Comparison of ENCODE assay signal across 12 cellular contexts in genomic region chr7:143256932-143257331, GRCh38. TPM values are rescaled to one million over a fixed set of nuclear protein-coding genes. Genes with fewer than 3 reads are reported as not detected.
DNase-seq lines count a peak whose midpoint lies in the region; ATAC-seq and TF ChIP-seq lines count a peak whose summit lies in the region.
"Had no signal": no experiment of that assay in that cellular context is flagged by ENCODE, and none has a peak within 500 bp of the region (broad histone marks: within the 10 kb centered on the region; RNA-seq: fewer than 3 reads in every experiment).

No MANE protein-coding gene starts in this region.

- DNase-seq in naive thymus-derived CD4-positive, alpha-beta T cell: no peak
- no peak for DNase-seq in stimulated activated CD8-positive, alpha-beta memory T cell treated with anti-CD3 and anti-CD28 coated beads, Interleukin-4, amount 100 ng/mL, for 48 hours
- DNase-seq in adrenal gland (no peak), mucosa of gallbladder (ENCODE audit: low spot score) (no peak)
- DNase-seq: IMR-90, T-helper 9 cell had no signal

- H3K4me1 ChIP-seq in naive thymus-derived CD4-positive, alpha-beta T cell (ENCODE audit: control insufficient read depth in 2 of 2, insufficient read depth in 2 of 2, low read length in 2 of 2): peaks cover 38 to 59% of the 10 kb centered on the region in 2 donors
- no peaks in the 10 kb centered on the region for H3K4me1 ChIP-seq in adrenal gland (replicated peaks in 1 of 2)

- H3K4me1 Mint-ChIP-seq in naive thymus-derived CD4-positive, alpha-beta T cell: peaks cover 36 to 97% (median 86%) of the 10 kb centered on the region in 7 donors

- no peak overlapping the region for H3K4me3 ChIP-seq in naive thymus-derived CD4-positive, alpha-beta T cell (ENCODE audit: low read length)
- H3K4me3 ChIP-seq in adrenal gland: no peak overlapping the region

- H3K4me3 Mint-ChIP-seq in naive thymus-derived CD4-positive, alpha-beta T cell: peak overlapping the region in 4 of 10 donors; percentile 1 to 54 (median 31)

- peak overlapping the region in 8 of 9 donors; percentile 56 to 99 (median 86) for H3K27ac Mint-ChIP-seq in naive thymus-derived CD4-positive, alpha-beta T cell

- TF ChIP-seq POLR2A in adrenal gland (IDR thresholded peaks at IDR 0.05): no peak

- no peak for TF ChIP-seq CTCF in adrenal gland (IDR thresholded peaks at IDR 0.05)

- H3K27me3 Mint-ChIP-seq in naive thymus-derived CD4-positive, alpha-beta T cell: no peaks in the 10 kb centered on the region

- CTCF ChIA-PET in naive thymus-derived CD4-positive, alpha-beta T cell (lab: Charles Lee): interaction anchor here (0.7 to 9.1 kb wide), 3 partner anchors 16 to 914 kb away, joined by 3 to 72 read pairs (median 6); no protein-coding TSS in a partner anchor

- H3K36me3 Mint-ChIP-seq in naive thymus-derived CD4-positive, alpha-beta T cell: peaks cover 7 to 29% (median 18%) of the 10 kb centered on the region in 5 donors

- H3K27me3 ChIP-seq in naive thymus-derived CD4-positive, alpha-beta T cell (ENCODE audit: control insufficient read depth in 2 of 2, insufficient read depth in 2 of 2, low read length in 2 of 2): no peaks in the 10 kb centered on the region
- no peaks in the 10 kb centered on the region for H3K27me3 ChIP-seq in adrenal gland

- ATAC-seq in GM18873 (IDR thresholded peaks at IDR 0.05; ENCODE audit: low FRiP score, unreplicated experiment): peak; percentile 74
- peak; percentile 82 for ATAC-seq in GM21723 (IDR thresholded peaks at IDR 0.05; ENCODE audit: unreplicated experiment)
- ATAC-seq in HG03354 (IDR thresholded peaks at IDR 0.05; ENCODE audit: poor library complexity, severe bottlenecking, unreplicated experiment): peak; percentile 89
- no peak for ATAC-seq in naive thymus-derived CD4-positive, alpha-beta T cell

- 88 to 93% (median 90%) methylated on average over 4 of the region's 4 CpGs for WGBS in adrenal gland, 4 donors

- H3K36me3 ChIP-seq in naive thymus-derived CD4-positive, alpha-beta T cell (ENCODE audit: control insufficient read depth in 2 of 3, insufficient read depth in 3 of 3, low read length in 3 of 3): no peaks in the 10 kb centered on the region
- no peaks in the 10 kb centered on the region for H3K36me3 ChIP-seq in adrenal gland (replicated peaks in 1 of 2)

- H3K9me3 Mint-ChIP-seq in naive thymus-derived CD4-positive, alpha-beta T cell: peaks cover 3 to 25% (median 11%) of the 10 kb centered on the region in 11 donors

- POLR2A ChIA-PET in naive thymus-derived CD4-positive, alpha-beta T cell (lab: Charles Lee): interaction anchor here (1.1 to 2.7 kb wide), 5 partner anchors 7 to 449 kb away, joined by 3 to 12 read pairs (median 8); no protein-coding TSS in a partner anchor

- H3K27ac ChIP-seq in naive thymus-derived CD4-positive, alpha-beta T cell (ENCODE audit: low read depth, low read length): peak overlapping the region; percentile 20
- H3K27ac ChIP-seq in adrenal gland: no peak overlapping the region

- intact Hi-C loops in naive thymus-derived CD4-positive, alpha-beta T cell (cut with micrococcal nuclease): no loop called here
- intact Hi-C loops in adrenal gland (cut with DNase I): no loop called here

- H3K9me3 ChIP-seq in naive thymus-derived CD4-positive, alpha-beta T cell (ENCODE audit: control insufficient read depth in 2 of 3, low read length in 3 of 3): peaks cover 0 to 9% (median 0%) of the 10 kb centered on the region in 3 experiments
- no peaks in the 10 kb centered on the region for H3K9me3 ChIP-seq in adrenal gland (replicated peaks in 1 of 3)

RNA-seq across cellular contexts. Expression of gene GSTK1, which starts 6.3 kb away (rescaled TPM):
- 100 to 1,000 TPM; 253 to 385 (median 311) TPM for total RNA-seq in naive thymus-derived CD4-positive, alpha-beta T cell
- 100 to 1,000 TPM; 398 to 470 TPM for polyA plus RNA-seq in naive thymus-derived CD4-positive, alpha-beta T cell
- 100 to 1,000 TPM; 155 to 300 (median 202) TPM for total RNA-seq in adrenal gland
- 100 to 1,000 TPM; 173 to 240 (median 229) TPM for polyA plus RNA-seq in adrenal gland
- total RNA-seq in mucosa of gallbladder: 252 TPM

RNA-seq across cellular contexts. Expression of gene TMEM139, which starts 27.8 kb away (rescaled TPM):
- total RNA-seq in naive thymus-derived CD4-positive, alpha-beta T cell: under 1 TPM in 4 of 5 experiments, not detected in 1; 0.32 to 0.62 (median 0.51) TPM
- under 1 TPM; 0.46 TPM for polyA plus RNA-seq in naive thymus-derived CD4-positive, alpha-beta T cell
- total RNA-seq in adrenal gland: 1 to 10 TPM in 6 of 8 donors, under 1 TPM in 2; 0.54 to 4.8 (median 1.9) TPM
- polyA plus RNA-seq in adrenal gland: 1 to 10 TPM; 1.9 to 7.5 (median 3.9) TPM
- 47.8 TPM for total RNA-seq in mucosa of gallbladder
- total RNA-seq: IMR-90 had no signal

RNA-seq across cellular contexts. Expression of gene CASP2, which starts 31.2 kb away (rescaled TPM):
- 10 to 100 TPM; 29.6 to 97.7 (median 69.1) TPM for total RNA-seq in naive thymus-derived CD4-positive, alpha-beta T cell
- 10 to 100 TPM; 14.4 to 24.4 TPM for polyA plus RNA-seq in naive thymus-derived CD4-positive, alpha-beta T cell
- total RNA-seq in adrenal gland (10 to 100 TPM in 6 of 8 donors, 1 to 10 TPM in 2; 8.9 to 25.4 (median 14.3) TPM), mucosa of gallbladder (38.7 TPM)
- 10 to 100 TPM in 1 of 3 donors, 1 to 10 TPM in 2; 4.6 to 16.1 (median 5.3) TPM for polyA plus RNA-seq in adrenal gland

RNA-seq across cellular contexts. Expression of gene TAS2R40, which starts 35.1 kb away (rescaled TPM):
- total RNA-seq in naive thymus-derived CD4-positive, alpha-beta T cell: not detected
- polyA plus RNA-seq in naive thymus-derived CD4-positive, alpha-beta T cell: not detected
- total RNA-seq in adrenal gland: not detected
- polyA plus RNA-seq in adrenal gland: not detected
- not detected for total RNA-seq in mucosa of gallbladder
- total RNA-seq: activated naive CD4-positive, alpha-beta T cell treated with anti-CD3 and anti-CD28 coated beads, Interleukin-2, amount 50 U/mL, for 72 hours; IMR-90; NCI-H460; omental fat pad had no signal
- polyA plus RNA-seq: IMR-90 had no signal

RNA-seq across cellular contexts. Expression of gene CLCN1, which starts 59.0 kb away (rescaled TPM):
- total RNA-seq in naive thymus-derived CD4-positive, alpha-beta T cell: under 1 TPM in 2 of 5 experiments, not detected in 3; 0.07 to 0.51 TPM
- polyA plus RNA-seq in naive thymus-derived CD4-positive, alpha-beta T cell: not detected
- under 1 TPM in 1 of 8 donors, not detected in 7; 0.18 TPM for total RNA-seq in adrenal gland
- polyA plus RNA-seq in adrenal gland: under 1 TPM in 2 of 3 donors, not detected in 1; 0.07 to 0.32 TPM
- total RNA-seq in mucosa of gallbladder: 1.2 TPM
- total RNA-seq: IMR-90 had no signal
- polyA plus RNA-seq: IMR-90 had no signal
